In the genomic region with DNA sequence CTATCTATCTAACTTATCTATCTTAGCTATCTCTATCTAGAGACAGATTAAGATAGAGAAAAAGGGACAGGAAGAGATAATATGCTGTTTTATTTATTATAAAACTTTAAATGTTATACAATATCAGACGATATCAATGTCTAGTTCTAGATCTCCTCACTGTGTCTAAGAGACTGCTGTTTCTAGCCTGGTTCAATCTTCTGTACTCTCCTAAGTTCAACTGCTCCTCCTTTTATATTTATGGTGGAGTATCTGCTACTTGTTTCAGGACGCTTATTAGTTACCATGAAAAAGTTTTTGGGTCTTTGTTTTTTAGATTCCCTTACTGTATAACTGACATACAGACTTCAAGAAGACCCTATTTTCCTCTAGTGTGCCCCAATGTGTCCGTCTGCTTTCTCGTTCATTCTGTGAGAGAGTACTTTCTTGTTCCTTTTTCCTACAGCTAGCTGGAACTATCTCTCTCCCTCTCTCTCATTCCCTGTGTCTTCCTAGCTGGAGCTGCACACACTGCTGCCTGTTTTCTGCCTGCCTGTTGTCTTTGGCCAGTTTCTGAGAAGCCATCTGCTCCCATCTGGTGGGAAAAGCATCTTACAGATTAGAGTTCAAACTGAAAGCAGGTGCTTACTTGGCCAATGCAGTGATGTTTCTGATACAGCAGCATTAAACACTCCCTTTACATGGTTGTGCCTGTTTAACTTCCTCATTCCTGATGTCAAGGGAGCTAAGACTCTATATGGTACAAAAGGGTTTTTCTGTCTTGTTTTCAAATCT, we compare ENCODE assay signal across 10 cellular contexts. TPM values are rescaled to one million over a fixed set of nuclear protein-coding genes. Genes with fewer than 3 reads are reported as not detected.
DNase-seq lines count a peak whose midpoint lies in the region; ATAC-seq lines count a peak whose summit lies in the region.
"Had no signal": no experiment of that assay in that cellular context is flagged by ENCODE, and none has a peak within 500 bp of the region (broad histone marks: within the 10 kb centered on the region; RNA-seq: fewer than 3 reads in every experiment).

No MANE protein-coding gene starts in this region.

- no peak overlapping the region for H3K18ac ChIP-seq in trophoblast cell (ENCODE audit: low read length)

- H3K27me3 Mint-ChIP-seq in activated CD4-positive, alpha-beta T cell treated with anti-CD3 and anti-CD28 coated beads, Interleukin-2, amount 10 ng/mL, durations not matched to agents 24 days and 14 days: peaks cover 12% of the 10 kb centered on the region

- H4K8ac ChIP-seq in trophoblast cell (ENCODE audit: low read depth, low read length): no peak overlapping the region

- no peak overlapping the region for H4K91ac ChIP-seq in trophoblast cell (ENCODE audit: low read depth, low read length)

- no peak overlapping the region for H2AK5ac ChIP-seq in trophoblast cell (ENCODE audit: low read length)

- no CpG with 5 or more reads among the region's 4 CpGs for WGBS in trophoblast cell (ENCODE audit: extremely low coverage, insufficient coverage, insufficient read length)

- H3K36me3 Mint-ChIP-seq in activated CD4-positive, alpha-beta T cell treated with anti-CD3 and anti-CD28 coated beads, Interleukin-2, amount 10 ng/mL, durations not matched to agents 24 days and 14 days (ENCODE audit: low read depth): no peaks in the 10 kb centered on the region

- H3K9me3 ChIP-seq in trophoblast cell (ENCODE audit: insufficient read depth, low read depth, low read length): no peaks in the 10 kb centered on the region
- H3K9me3 ChIP-seq: BLaER1 had no signal

- H3K4me2 ChIP-seq in trophoblast cell (ENCODE audit: low read length): no peak overlapping the region
- H3K4me2 ChIP-seq: BLaER1 had no signal

- DNase-seq in activated CD4-positive, alpha-beta T cell treated with anti-CD3 and anti-CD28 coated beads, Interleukin-2, amount 10 ng/mL, durations not matched to agents 24 days and 14 days: peak; percentile 56
- DNase-seq in activated CD4-positive, alpha-beta T cell treated with anti-CD3 and anti-CD28 coated beads for 4 hours: no peak
- DNase-seq in NOMO-1 treated with DMSO at 0.1 percent for 48 hours (lab: John Stamatoyannopoulos, UW; ENCODE audit: unreplicated experiment) (peak; percentile 70), left ventricle myocardium superior (no peak), trophoblast cell (no peak), cortex of kidney (lab: John Stamatoyannopoulos, UW) (no peak), GOT3 (lab: John Stamatoyannopoulos, UW) (no peak)

- no peak overlapping the region for H3K14ac ChIP-seq in trophoblast cell (ENCODE audit: low read length)

- H3K27ac Mint-ChIP-seq in activated CD4-positive, alpha-beta T cell treated with anti-CD3 and anti-CD28 coated beads, Interleukin-2, amount 10 ng/mL, durations not matched to agents 24 days and 14 days: peak overlapping the region; percentile 2

- peaks cover 0 to 2% of the 10 kb centered on the region in 2 experiments for H3K4me1 ChIP-seq in trophoblast cell (ENCODE audit: control insufficient read depth in 1 of 2, insufficient read depth in 2 of 2, low read length in 2 of 2)

- intact Hi-C loops in activated CD4-positive, alpha-beta T cell treated with anti-CD3 and anti-CD28 coated beads, Interleukin-2, amount 10 ng/mL, durations not matched to agents 24 days and 14 days (cut with micrococcal nuclease): loop anchor here (2.0 to 5.0 kb wide), 2 partner anchors 49 to 1819 kb away; partner anchors contain the start of gene ARL4A
- intact Hi-C loops in left ventricle myocardium superior (cut with micrococcal nuclease): loop anchor here (5.0 kb wide), 1 partner anchor 624 kb away; no protein-coding TSS in a partner anchor

- peaks cover 1% of the 10 kb centered on the region for H3K79me1 ChIP-seq in trophoblast cell (ENCODE audit: low read length)

- H2BK12ac ChIP-seq in trophoblast cell (ENCODE audit: low read length): no peak overlapping the region

- H2BK5ac ChIP-seq in trophoblast cell (ENCODE audit: low read depth, low read length, poor library complexity): no peak overlapping the region

- no peaks in the 10 kb centered on the region for H3K9me3 Mint-ChIP-seq in activated CD4-positive, alpha-beta T cell treated with anti-CD3 and anti-CD28 coated beads, Interleukin-2, amount 10 ng/mL, durations not matched to agents 24 days and 14 days

- H3K4me3 ChIP-seq in trophoblast cell (ENCODE audit: low read depth, low read length): no peak overlapping the region
- H3K4me3 ChIP-seq: BLaER1, SK-N-MC had no signal

- no peak overlapping the region for H3K9ac ChIP-seq in trophoblast cell (ENCODE audit: low read length)
- H3K9ac ChIP-seq: BLaER1 had no signal

- H3K27ac ChIP-seq in trophoblast cell (ENCODE audit: low read depth, low read length): no peak overlapping the region
- H3K27ac ChIP-seq: BLaER1, SK-N-MC had no signal

- ATAC-seq in HG02763 (IDR thresholded peaks at IDR 0.05; ENCODE audit: unreplicated experiment) (peak; percentile 54), left ventricle myocardium superior (peak; percentile 83)

- H3K79me2 ChIP-seq in trophoblast cell (ENCODE audit: control insufficient read depth, insufficient read depth, low read length, poor library complexity): no peaks in the 10 kb centered on the region

- no peak overlapping the region for H3K4ac ChIP-seq in trophoblast cell (ENCODE audit: low read depth, low read length)

- H3K4me1 Mint-ChIP-seq in activated CD4-positive, alpha-beta T cell treated with anti-CD3 and anti-CD28 coated beads, Interleukin-2, amount 10 ng/mL, durations not matched to agents 24 days and 14 days: peaks cover 15% of the 10 kb centered on the region

- H3K4me3 Mint-ChIP-seq in activated CD4-positive, alpha-beta T cell treated with anti-CD3 and anti-CD28 coated beads, Interleukin-2, amount 10 ng/mL, durations not matched to agents 24 days and 14 days: peak overlapping the region; percentile 57

- H3K23ac ChIP-seq in trophoblast cell (ENCODE audit: low read length): no peak overlapping the region

- no peaks in the 10 kb centered on the region for H3K36me3 ChIP-seq in trophoblast cell (ENCODE audit: control insufficient read depth in 1 of 2, insufficient read depth in 2 of 2, low read length in 2 of 2)
- H3K36me3 ChIP-seq: BLaER1 had no signal

- no peaks in the 10 kb centered on the region for H3K27me3 ChIP-seq in trophoblast cell (ENCODE audit: insufficient read depth, low read length)
- H3K27me3 ChIP-seq: BLaER1 had no signal

- H4K12ac ChIP-seq in trophoblast cell (ENCODE audit: low read depth, low read length): no peak overlapping the region

- H2BK120ac ChIP-seq in trophoblast cell (ENCODE audit: insufficient read depth, low read length, poor library complexity): no peak overlapping the region

- no peak overlapping the region for H2AFZ ChIP-seq in trophoblast cell (ENCODE audit: insufficient read depth, low read length, poor library complexity)

RNA-seq across cellular contexts. Expression of gene ARL4A, which starts 49.4 kb away (rescaled TPM):
- 8.9 and 11.0 TPM in 2 replicates for total RNA-seq in activated CD4-positive, alpha-beta T cell treated with anti-CD3 and anti-CD28 coated beads, Interleukin-2, amount 10 ng/mL, durations not matched to agents 24 days and 14 days
- total RNA-seq in left ventricle myocardium superior: 14.3 TPM
- 16.3 and 16.6 TPM in 2 replicates for polyA plus RNA-seq in trophoblast cell (2013)

Comparison
In these comparisons a context has a peak if more than half of its experiments do, and no peak if none do; other contexts are left out.
1. DNase-seq: peak in activated CD4-positive, alpha-beta T cell treated with anti-CD3 and anti-CD28 coated beads, Interleukin-2, amount 10 ng/mL, durations not matched to agents 24 days and 14 days (single experiment) and NOMO-1 treated with DMSO at 0.1 percent for 48 hours (single experiment); none in activated CD4-positive, alpha-beta T cell treated with anti-CD3 and anti-CD28 coated beads for 4 hours (0 of 2), left ventricle myocardium superior (single experiment), trophoblast cell (0 of 2), cortex of kidney (single experiment) and GOT3 (single experiment).